Comparison of ENCODE assay signal across 1 cellular context in the genomic region with DNA sequence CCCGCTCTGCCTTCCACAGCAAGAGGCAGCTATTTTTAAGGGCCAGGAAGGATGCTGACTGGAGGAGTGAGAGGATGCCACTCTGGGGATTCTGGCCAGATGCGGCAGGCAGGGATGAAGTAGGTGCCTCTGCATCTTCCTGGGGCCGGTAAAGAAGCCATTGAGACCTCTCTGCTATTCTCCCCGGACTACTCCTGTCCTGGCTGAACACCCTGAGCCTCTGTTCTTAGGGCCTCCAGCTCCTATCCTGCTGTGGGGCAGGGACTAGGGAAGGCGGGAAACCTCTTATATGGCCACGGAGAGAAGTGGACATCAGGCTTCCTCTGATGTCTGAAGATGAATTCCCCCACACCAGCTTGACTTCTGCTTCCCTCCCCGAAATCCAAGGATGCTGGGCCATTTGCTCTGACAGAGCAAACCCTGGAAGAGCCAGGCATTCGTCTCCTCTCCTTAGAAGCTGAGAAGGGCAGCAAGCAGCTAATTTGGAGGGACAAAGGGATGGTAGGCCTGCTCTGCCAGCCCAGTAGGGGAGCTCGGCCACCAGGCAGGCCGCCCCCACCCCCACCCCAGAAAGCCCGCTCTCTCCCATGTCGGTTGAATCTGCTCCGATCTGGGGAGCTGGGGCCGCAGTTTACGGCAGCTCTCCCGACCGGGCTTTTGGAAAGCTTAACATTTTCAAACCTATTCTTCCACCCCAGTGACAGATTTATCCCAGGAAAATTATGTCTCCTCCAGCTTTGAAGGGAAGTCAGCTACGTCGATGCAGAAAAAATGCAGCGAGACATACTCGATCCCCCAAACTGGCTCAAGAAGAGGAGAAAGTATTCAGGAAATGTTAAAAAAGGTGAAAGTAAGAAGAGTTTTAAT.
A peak's percentile ranks its signal among the peaks of the same experiment; 100 is the strongest.
TF ChIP-seq lines count a peak whose summit lies in the region.

No MANE protein-coding gene starts in this region.

TF ChIP-seq in GM12878, 131 proteins besides CTCF, POLR2A, EP300 and RAD21:
- TF ChIP-seq, protein P1, sequence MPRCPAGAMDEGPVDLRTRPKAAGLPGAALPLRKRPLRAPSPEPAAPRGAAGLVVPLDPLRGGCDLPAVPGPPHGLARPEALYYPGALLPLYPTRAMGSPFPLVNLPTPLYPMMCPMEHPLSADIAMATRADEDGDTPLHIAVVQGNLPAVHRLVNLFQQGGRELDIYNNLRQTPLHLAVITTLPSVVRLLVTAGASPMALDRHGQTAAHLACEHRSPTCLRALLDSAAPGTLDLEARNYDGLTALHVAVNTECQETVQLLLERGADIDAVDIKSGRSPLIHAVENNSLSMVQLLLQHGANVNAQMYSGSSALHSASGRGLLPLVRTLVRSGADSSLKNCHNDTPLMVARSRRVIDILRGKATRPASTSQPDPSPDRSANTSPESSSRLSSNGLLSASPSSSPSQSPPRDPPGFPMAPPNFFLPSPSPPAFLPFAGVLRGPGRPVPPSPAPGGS (IDR thresholded peaks at IDR 0.05; ENCODE audit: borderline replicate concordance, insufficient read depth, low read depth, low read length, poor library complexity, severe bottlenecking), result no peak
- no peak for TF ChIP-seq CEBPB (IDR thresholded peaks at IDR 0.05; ENCODE audit: borderline replicate concordance in 1 of 2, low read depth in 2 of 2, low read length in 2 of 2)
- no peak for TF ChIP-seq TCF12 (IDR thresholded peaks at IDR 0.05; ENCODE audit: low read depth, low read length)
- no peak for TF ChIP-seq MTA2 (IDR thresholded peaks at IDR 0.05; ENCODE audit: low read depth)
- 0 out of 2 replicates have a peak, but pooled peaks have one; percentile 6 for TF ChIP-seq EZH2 (IDR thresholded peaks at IDR 0.05; ENCODE audit: borderline replicate concordance, control insufficient read depth, low read depth, low read length)
